ENCODE assay signal across 18 cellular contexts in genomic region chr22:28112130-28112529, GRCh38.
DNase-seq lines count a peak whose midpoint lies in the region; ATAC-seq and TF ChIP-seq lines count a peak whose summit lies in the region.
"Had no signal": no experiment of that assay in that cellular context is flagged by ENCODE, and none has a peak within 500 bp of the region (broad histone marks: within the 10 kb centered on the region; RNA-seq: fewer than 3 reads in every experiment).

No MANE protein-coding gene starts in this region.

- ATAC-seq in PC-3: no peak
- no peak for ATAC-seq in GM18520 (IDR thresholded peaks at IDR 0.05; ENCODE audit: unreplicated experiment)
- ATAC-seq: activated CD8-positive, alpha-beta memory T cell treated with anti-CD3 and anti-CD28 coated beads, Interleukin-2, amount 10 ng/mL, durations not matched to agents 7 days and 5 days; activated T-helper 17 cell treated with anti-CD3 and anti-CD28 coated beads, Interleukin-2, amount 50 U/mL, for 72 hours; stimulated activated naive CD8-positive, alpha-beta T cell treated with anti-CD3 and anti-CD28 coated beads, Interleukin-15, amount 100 ng/mL, for 72 hours had no signal

- H3F3A ChIP-seq in GM23248 (ENCODE audit: insufficient read depth): peaks cover 58% of the 10 kb centered on the region
- no peaks in the 10 kb centered on the region for H3F3A ChIP-seq in PC-3 (ENCODE audit: low read length, unreplicated experiment)

- H3K9me3 ChIP-seq in GM23248 (ENCODE audit: low read depth) (no peaks in the 10 kb centered on the region), PC-3 (ENCODE audit: low read length) (no peaks in the 10 kb centered on the region), sigmoid colon (no peaks in the 10 kb centered on the region)
- H3K9me3 ChIP-seq in effector memory CD4-positive, alpha-beta T cell (ENCODE audit: control insufficient read depth, low read length): no peaks in the 10 kb centered on the region
- H3K9me3 ChIP-seq: esophagus squamous epithelium, upper lobe of right lung had no signal

- H3K27ac ChIP-seq in GM23248 (peak overlapping the region; percentile 73), PC-3 (ENCODE audit: low read length) (no peak overlapping the region), sigmoid colon (peak overlapping the region; percentile 14 to 65 (median 46))
- H3K27ac ChIP-seq in effector memory CD4-positive, alpha-beta T cell (ENCODE audit: insufficient read depth, low read length, poor library complexity, severe bottlenecking): no peak overlapping the region
- H3K27ac ChIP-seq: upper lobe of right lung had no signal

- H3K4me2 ChIP-seq in GM23248 (ENCODE audit: unreplicated experiment) (peak overlapping the region; percentile 71), PC-3 (ENCODE audit: low read length) (no peak overlapping the region)

- TF ChIP-seq CTCF in PC-3 (conservative IDR thresholded peaks at IDR 0.05; ENCODE audit: low read depth, low read length): no peak
- no peak for TF ChIP-seq CTCF in sigmoid colon (IDR thresholded peaks at IDR 0.05)

- H3K4me3 ChIP-seq in GM23248 (peak overlapping the region; percentile 15; the same call in 1 of the 2 replicates), PC-3 (ENCODE audit: low read length) (no peak overlapping the region), sigmoid colon (no peak overlapping the region)
- no peak overlapping the region for H3K4me3 ChIP-seq in effector memory CD4-positive, alpha-beta T cell (ENCODE audit: insufficient read depth, low read depth, low read length, poor library complexity, severe bottlenecking)
- H3K4me3 ChIP-seq: esophagus squamous epithelium, upper lobe of right lung had no signal

- TF ChIP-seq POLR2A in sigmoid colon (IDR thresholded peaks at IDR 0.05): no peak

- POLR2A ChIA-PET in PC-3 (lab: Charles Lee; ENCODE audit: unreplicated experiment): interaction anchor here (0.7 kb wide), 1 partner anchor 8 kb away, joined by 3 read pairs; no protein-coding TSS in a partner anchor

- CTCF ChIA-PET in PC-3 (lab: Charles Lee): interaction anchor here (0.6 kb wide), 1 partner anchor 70 kb away, joined by 4 read pairs; no protein-coding TSS in a partner anchor

- H3K36me3 ChIP-seq in GM23248 (ENCODE audit: low read depth) (no peaks in the 10 kb centered on the region), PC-3 (ENCODE audit: low read depth, low read length) (no peaks in the 10 kb centered on the region), sigmoid colon (peaks cover 0 to 10% (median under 1%) of the 10 kb centered on the region in 4 donors)
- no peaks in the 10 kb centered on the region for H3K36me3 ChIP-seq in effector memory CD4-positive, alpha-beta T cell (ENCODE audit: control insufficient read depth, insufficient read depth, low read length)

- H3K79me2 ChIP-seq in GM23248 (ENCODE audit: insufficient read depth) (0 out of 2 replicates have a peak, but pooled peaks cover 8% of the 10 kb centered on the region), PC-3 (ENCODE audit: low read length) (no peaks in the 10 kb centered on the region)

- in situ Hi-C loops in GM23248 (cut with MboI): no loop called here

- H4K20me1 ChIP-seq in GM23248 (ENCODE audit: insufficient read depth) (no peaks in the 10 kb centered on the region), PC-3 (ENCODE audit: low read length) (no peaks in the 10 kb centered on the region)

- peaks cover 66% of the 10 kb centered on the region for H3K4me1 ChIP-seq in GM23248 (ENCODE audit: insufficient read depth)
- H3K4me1 ChIP-seq in PC-3 (ENCODE audit: insufficient read depth, low read length): peaks cover 9% of the 10 kb centered on the region; the same call in 1 of the 2 replicates
- H3K4me1 ChIP-seq in sigmoid colon: peaks cover 0 to 44% (median 42%) of the 10 kb centered on the region in 4 donors
- H3K4me1 ChIP-seq in effector memory CD4-positive, alpha-beta T cell (ENCODE audit: control insufficient read depth, insufficient read depth, low read length, poor library complexity, severe bottlenecking): no peaks in the 10 kb centered on the region

- H2AFZ ChIP-seq in GM23248: peak overlapping the region; percentile 39; the same call in 1 of the 2 replicates
- peak overlapping the region; percentile 65 for H2AFZ ChIP-seq in PC-3 (ENCODE audit: low read length)

- TF ChIP-seq EP300 in sigmoid colon (IDR thresholded peaks at IDR 0.05): no peak

- WGBS in GM23248 (ENCODE audit: low coverage in 1 of 2, low lambda C conversion rate in 2 of 2, missing lambda C conversion rate in 2 of 2), 2 experiments: 0 to 4% methylated on average over 1 of the region's 1 CpG
- 77 to 85% methylated on average over 1 of the region's 1 CpG for WGBS in sigmoid colon, 2 donors

- no peak for DNase-seq in GM23248
- DNase-seq in PC-3: no peak
- peak; percentile 55 for DNase-seq in kidney glomerular epithelial cell (lab: John Stamatoyannopoulos, UW)
- no peak for DNase-seq in sigmoid colon
- DNase-seq in GM19238 (ENCODE audit: insufficient read length, low spot score): no peak
- no peak for DNase-seq in effector memory CD4-positive, alpha-beta T cell
- DNase-seq: activated CD4-positive, alpha-beta T cell treated with anti-CD3 and anti-CD28 coated beads for 1 hour; activated CD8-positive, alpha-beta memory T cell treated with anti-CD3 and anti-CD28 coated beads, Interleukin-2, amount 10 ng/mL, durations not matched to agents 7 days and 5 days; activated naive CD8-positive, alpha-beta T cell treated with anti-CD3 and anti-CD28 coated beads, Interleukin-2, amount 50 U/mL, for 24 hours; esophagus squamous epithelium; H7; immature natural killer cell; stimulated activated CD4-positive, alpha-beta T cell treated with anti-CD3 and anti-CD28 coated beads, Interleukin-1b, Interleukin-23, amount 100 ng/mL, for 48 hours; stimulated activated naive CD8-positive, alpha-beta T cell treated with anti-CD3 and anti-CD28 coated beads, Interleukin-15, amount 100 ng/mL, for 72 hours; T1000; upper lobe of right lung had no signal

- BruUV-seq in PC-3 (replicated peaks; lab: Mats Ljungman, UMichigan): no TSS peak

- H3K9me2 ChIP-seq in GM23248 (ENCODE audit: insufficient read depth) (no peaks in the 10 kb centered on the region), PC-3 (replicated peaks; ENCODE audit: low read length) (no peaks in the 10 kb centered on the region)

- H3K9ac ChIP-seq in GM23248 (peak overlapping the region; percentile 43), PC-3 (ENCODE audit: low read length) (no peak overlapping the region)

- H3K27me3 ChIP-seq in GM23248 (replicated peaks; ENCODE audit: insufficient read depth) (no peaks in the 10 kb centered on the region), PC-3 (ENCODE audit: low read length) (no peaks in the 10 kb centered on the region), sigmoid colon (no peaks in the 10 kb centered on the region)
- no peaks in the 10 kb centered on the region for H3K27me3 ChIP-seq in effector memory CD4-positive, alpha-beta T cell (replicated peaks; ENCODE audit: control insufficient read depth, insufficient read depth, low read length, poor library complexity, severe bottlenecking)
- H3K27me3 ChIP-seq: esophagus squamous epithelium, upper lobe of right lung had no signal

- intact Hi-C loops in PC-3 (cut with micrococcal nuclease): no loop called here
- intact Hi-C loops in sigmoid colon (cut with DNase I): no loop called here

Comparison
In these comparisons a context has a peak if more than half of its experiments do, and no peak if none do; other contexts are left out.
1. H3K27ac ChIP-seq: peak in GM23248 (single experiment) and sigmoid colon (4 of 4); none in PC-3 (single experiment) and effector memory CD4-positive, alpha-beta T cell (single experiment).